In genomic region chr12:75628916-75629315, GRCh38 we compare ENCODE assay signal across 13 cellular contexts.
DNase-seq lines count a peak whose midpoint lies in the region; ATAC-seq, FAIRE-seq and TF ChIP-seq lines count a peak whose summit lies in the region.
"Had no signal": no experiment of that assay in that cellular context is flagged by ENCODE, and none has a peak within 500 bp of the region (broad histone marks: within the 10 kb centered on the region; RNA-seq: fewer than 3 reads in every experiment).

No MANE protein-coding gene starts in this region.

- H3K27me3 ChIP-seq in body of pancreas (no peaks in the 10 kb centered on the region), parathyroid adenoma (ENCODE audit: control insufficient read depth, insufficient read depth, low read length) (no peaks in the 10 kb centered on the region), small intestine (ENCODE audit: control insufficient read depth in 2 of 2, insufficient read depth in 2 of 2, low read length in 2 of 2) (no peaks in the 10 kb centered on the region)

- peak overlapping the region in 1 of 4 donors; percentile 44 for H3K27ac ChIP-seq in body of pancreas
- no peak overlapping the region for H3K27ac ChIP-seq in parathyroid adenoma
- H3K27ac ChIP-seq in small intestine (ENCODE audit: low read depth in 1 of 2, low read length in 1 of 2): no peak overlapping the region
- H3K27ac ChIP-seq: C4-2B had no signal

- intact Hi-C loops in body of pancreas (cut with DNase I): no loop called here

- no peaks in the 10 kb centered on the region for H3K79me2 ChIP-seq in parathyroid adenoma

- H3K9ac ChIP-seq in parathyroid adenoma: no peak overlapping the region

- H3K9me3 ChIP-seq in body of pancreas: no peaks in the 10 kb centered on the region
- no peaks in the 10 kb centered on the region for H3K9me3 ChIP-seq in parathyroid adenoma (ENCODE audit: control insufficient read depth, low read length)
- H3K9me3 ChIP-seq in small intestine (ENCODE audit: control insufficient read depth, low read depth): no peaks in the 10 kb centered on the region

- H2AFZ ChIP-seq in parathyroid adenoma: peak overlapping the region; percentile 22

- TF ChIP-seq CTCF in body of pancreas (IDR thresholded peaks at IDR 0.05) (no peak), parathyroid adenoma (IDR thresholded peaks at IDR 0.05) (no peak)

- TF ChIP-seq POLR2A in body of pancreas (IDR thresholded peaks at IDR 0.05): no peak

- DNase-seq in NCI-H2171 treated with DMSO at 0.1 percent for 48 hours (lab: John Stamatoyannopoulos, UW) (peak; percentile 22), NCI-H2171 (lab: John Stamatoyannopoulos, UW) (no peak), NCI-H146 treated with DMSO at 0.1 percent for 48 hours (lab: John Stamatoyannopoulos, UW; ENCODE audit: unreplicated experiment) (peak; percentile 36), body of pancreas (peak in 1 of 4 donors; percentile 18), small intestine (no peak), NCI-H524 (lab: John Stamatoyannopoulos, UW) (no peak)
- DNase-seq: H9, NCI-H1694, NCI-H69, SIG-M5 had no signal

- no peak for FAIRE-seq in small intestine (lab: Jason Lieb, UNC)

- H3K4me2 ChIP-seq in parathyroid adenoma (ENCODE audit: low read length): no peak overlapping the region

- ATAC-seq in body of pancreas (peak; percentile 40), esophagus mucosa (no peak)

- H3K4me3 ChIP-seq in body of pancreas (no peak overlapping the region), parathyroid adenoma (ENCODE audit: low read depth, low read length) (no peak overlapping the region), small intestine (ENCODE audit: low read depth in 1 of 2, low read length in 2 of 2) (no peak overlapping the region)

- H3K36me3 ChIP-seq in body of pancreas (replicated peaks in 1 of 2; ENCODE audit: insufficient read depth in 1 of 2, low read depth in 2 of 2) (no peaks in the 10 kb centered on the region), parathyroid adenoma (ENCODE audit: control insufficient read depth, insufficient read depth, low read length) (no peaks in the 10 kb centered on the region), small intestine (ENCODE audit: control insufficient read depth in 2 of 2, insufficient read depth in 2 of 2, low read length in 2 of 2) (no peaks in the 10 kb centered on the region)

- H3K4me1 ChIP-seq in body of pancreas: peaks cover 16% of the 10 kb centered on the region
- H3K4me1 ChIP-seq in parathyroid adenoma: no peaks in the 10 kb centered on the region
- H3K4me1 ChIP-seq in small intestine (ENCODE audit: control insufficient read depth in 2 of 2, insufficient read depth in 1 of 2, low read depth in 1 of 2, low read length in 1 of 2): no peaks in the 10 kb centered on the region

Comparison
In these comparisons a context has a peak if more than half of its experiments do, and no peak if none do; other contexts are left out.
1. DNase-seq: peak in NCI-H2171 treated with DMSO at 0.1 percent for 48 hours (single experiment) and NCI-H146 treated with DMSO at 0.1 percent for 48 hours (single experiment); none in NCI-H2171 (single experiment), small intestine (single experiment) and NCI-H524 (0 of 2).